Comparison of ENCODE assay signal across 8 cellular contexts in genomic region chrX:18354369-18355329, GRCh38. TPM values are rescaled to one million over a fixed set of nuclear protein-coding genes. Genes with fewer than 3 reads are reported as not detected.
DNase-seq lines count a peak whose midpoint lies in the region; ATAC-seq and TF ChIP-seq lines count a peak whose summit lies in the region.

SCML2 (minus strand) TSS chrX:18354688; CDS start chrX:18334071, 20,617 bp downstream.

- H3K27ac Mint-ChIP-seq in activated CD8-positive, alpha-beta memory T cell treated with anti-CD3 and anti-CD28 coated beads, Interleukin-2, amount 10 ng/mL, durations not matched to agents 7 days and 5 days, result no peak within 1 kb of the TSS
- H3K27ac Mint-ChIP-seq in endothelial cell (ENCODE audit: unreplicated experiment), result peak within 1 kb of the TSS; percentile 54

- DNase-seq in GM03348 (ENCODE audit: low spot score) (peak; percentile 83), NCI-H1105 (lab: John Stamatoyannopoulos, UW) (peak; percentile 22), endothelial cell (ENCODE audit: low spot score) (peak; percentile 49), midbrain (lab: John Stamatoyannopoulos, UW) (peak; percentile 7)
- peak; percentile 43 for DNase-seq in activated CD8-positive, alpha-beta memory T cell treated with anti-CD3 and anti-CD28 coated beads, Interleukin-2, amount 10 ng/mL, durations not matched to agents 7 days and 5 days
- DNase-seq in stimulated activated naive CD8-positive, alpha-beta T cell treated with anti-CD3 and anti-CD28 coated beads, Interleukin-15, Interleukin-2, amounts not matched to agents 100 U/mL and 50 U/mL, for 24 hours, result peak; percentile 45

- H3K4me3 Mint-ChIP-seq in activated CD8-positive, alpha-beta memory T cell treated with anti-CD3 and anti-CD28 coated beads, Interleukin-2, amount 10 ng/mL, durations not matched to agents 7 days and 5 days, result peak within 1 kb of the TSS; percentile 67
- H3K4me3 Mint-ChIP-seq in endothelial cell (ENCODE audit: unreplicated experiment), result peak within 1 kb of the TSS; percentile 91

- no peaks in the 10 kb centered on the region for H3K9me3 Mint-ChIP-seq in activated CD8-positive, alpha-beta memory T cell treated with anti-CD3 and anti-CD28 coated beads, Interleukin-2, amount 10 ng/mL, durations not matched to agents 7 days and 5 days (ENCODE audit: low read depth)
- H3K9me3 Mint-ChIP-seq in endothelial cell (ENCODE audit: unreplicated experiment), result no peaks in the 10 kb centered on the region

- H3K4me1 Mint-ChIP-seq in activated CD8-positive, alpha-beta memory T cell treated with anti-CD3 and anti-CD28 coated beads, Interleukin-2, amount 10 ng/mL, durations not matched to agents 7 days and 5 days, result peaks cover 6% of the 10 kb centered on the region
- H3K4me1 Mint-ChIP-seq in endothelial cell (ENCODE audit: unreplicated experiment), result peaks cover 12% of the 10 kb centered on the region

- TF ChIP-seq CTCF in endothelial cell (IDR thresholded peaks at IDR 0.05; ENCODE audit: unreplicated experiment), result no peak

- CTCF ChIA-PET in activated CD8-positive, alpha-beta memory T cell treated with anti-CD3 and anti-CD28 coated beads, Interleukin-2, amount 10 ng/mL, durations not matched to agents 7 days and 5 days (lab: Charles Lee), result interaction anchor here (0.8 to 1.4 kb wide), 2 partner anchors 10 to 12 kb away, joined by 3 to 4 read pairs; no protein-coding TSS in a partner anchor

- peaks cover 36% of the 10 kb centered on the region for H3K27me3 Mint-ChIP-seq in activated CD8-positive, alpha-beta memory T cell treated with anti-CD3 and anti-CD28 coated beads, Interleukin-2, amount 10 ng/mL, durations not matched to agents 7 days and 5 days
- H3K27me3 Mint-ChIP-seq in endothelial cell (ENCODE audit: unreplicated experiment), result peaks cover 2% of the 10 kb centered on the region

- H3K36me3 Mint-ChIP-seq in activated CD8-positive, alpha-beta memory T cell treated with anti-CD3 and anti-CD28 coated beads, Interleukin-2, amount 10 ng/mL, durations not matched to agents 7 days and 5 days, result no peaks in the 10 kb centered on the region
- H3K36me3 Mint-ChIP-seq in endothelial cell (ENCODE audit: low read depth, unreplicated experiment), result no peaks in the 10 kb centered on the region

- peak; percentile 75 for ATAC-seq in activated CD8-positive, alpha-beta memory T cell treated with anti-CD3 and anti-CD28 coated beads, Interleukin-2, amount 10 ng/mL, durations not matched to agents 7 days and 5 days
- ATAC-seq in stimulated activated naive CD8-positive, alpha-beta T cell treated with anti-CD3 and anti-CD28 coated beads, Interleukin-15, Interleukin-2, amounts not matched to agents 100 U/mL and 50 U/mL, for 24 hours, result peak; percentile 59
- ATAC-seq in GM21526 (IDR thresholded peaks at IDR 0.05; ENCODE audit: low FRiP score, unreplicated experiment) (no peak), GM21390 (IDR thresholded peaks at IDR 0.05; ENCODE audit: unreplicated experiment) (no peak)

RNA-seq across cellular contexts. Expression of gene SCML2, which starts in this region (rescaled TPM):
- total RNA-seq in activated CD8-positive, alpha-beta memory T cell treated with anti-CD3 and anti-CD28 coated beads, Interleukin-2, amount 10 ng/mL, durations not matched to agents 7 days and 5 days, result 1 to 10 TPM; 2.6 to 2.9 TPM
- total RNA-seq in endothelial cell (ENCODE audit: unreplicated experiment), result 26.0 TPM

Comparison
In these comparisons a context has a peak if more than half of its experiments do, and no peak if none do; other contexts are left out.
1. DNase-seq: peak in every context shown above with its lines; median percentile 83 in GM03348; 49 in endothelial cell; 45 in stimulated activated naive CD8-positive, alpha-beta T cell treated with anti-CD3 and anti-CD28 coated beads, Interleukin-15, Interleukin-2, amounts not matched to agents 100 U/mL and 50 U/mL, for 24 hours; 43 in activated CD8-positive, alpha-beta memory T cell treated with anti-CD3 and anti-CD28 coated beads, Interleukin-2, amount 10 ng/mL, durations not matched to agents 7 days and 5 days; 22 in NCI-H1105; 7 in midbrain.
2. ATAC-seq: peak in activated CD8-positive, alpha-beta memory T cell treated with anti-CD3 and anti-CD28 coated beads, Interleukin-2, amount 10 ng/mL, durations not matched to agents 7 days and 5 days (single experiment) and stimulated activated naive CD8-positive, alpha-beta T cell treated with anti-CD3 and anti-CD28 coated beads, Interleukin-15, Interleukin-2, amounts not matched to agents 100 U/mL and 50 U/mL, for 24 hours (single experiment); none in GM21526 (single experiment) and GM21390 (single experiment).